Comparison of ENCODE assay signal across 15 cellular contexts in genomic region chr3:62797129-62797528, GRCh38.
DNase-seq lines count a peak whose midpoint lies in the region; ATAC-seq and TF ChIP-seq lines count a peak whose summit lies in the region.
"Had no signal": no experiment of that assay in that cellular context is flagged by ENCODE, and none has a peak within 500 bp of the region (broad histone marks: within the 10 kb centered on the region; RNA-seq: fewer than 3 reads in every experiment).

No MANE protein-coding gene starts in this region.

- POLR2A ChIA-PET in OCI-LY7 (lab: Charles Lee) = interaction anchor here (0.7 to 31.6 kb wide), 13 partner anchors 8 to 295 kb away, joined by 3 to 961 read pairs (median 5); no protein-coding TSS in a partner anchor
- POLR2A ChIA-PET in SK-N-SH (lab: Yijun Ruan, JAX) = no interaction called here

- H3K4me1 ChIP-seq in Karpas-422 (ENCODE audit: low read length) (peaks cover 29% of the 10 kb centered on the region), OCI-LY7 (ENCODE audit: insufficient read depth, low read length, poor library complexity, severe bottlenecking) (peaks cover 96% of the 10 kb centered on the region), iPS-18a (ENCODE audit: control insufficient read depth, low read depth, low read length) (peaks cover 8% of the 10 kb centered on the region), trophoblast cell (ENCODE audit: control insufficient read depth in 1 of 2, insufficient read depth in 2 of 2, low read length in 2 of 2) (no peaks in the 10 kb centered on the region), SK-N-SH (ENCODE audit: control insufficient read depth in 1 of 2, insufficient read depth in 2 of 2, low read depth in 1 of 2, low read length in 1 of 2) (no peaks in the 10 kb centered on the region)

- no TSS peak for BruUV-seq in OCI-LY7 (replicated peaks; lab: Mats Ljungman, UMichigan)

- no CpG with 5 or more reads among the region's 3 CpGs for WGBS in trophoblast cell (ENCODE audit: extremely low coverage, insufficient coverage, insufficient read length)
- 35% methylated on average over 3 of the region's 3 CpGs for WGBS in SK-N-SH (ENCODE audit: low lambda C conversion rate)

- ATAC-seq in GM18517 (IDR thresholded peaks at IDR 0.05; ENCODE audit: unreplicated experiment) = no peak
- ATAC-seq: GM12878 had no signal

- TF ChIP-seq RAD21 in SK-N-SH (IDR thresholded peaks at IDR 0.05; ENCODE audit: low read length) = no peak

- TF ChIP-seq CTCF in OCI-LY7 (conservative IDR thresholded peaks at IDR 0.05; ENCODE audit: low read length) (no peak), SK-N-SH (IDR thresholded peaks at IDR 0.05) (no peak)

- H4K8ac ChIP-seq in trophoblast cell (ENCODE audit: low read depth, low read length) = no peak overlapping the region

- H3K4ac ChIP-seq in trophoblast cell (ENCODE audit: low read depth, low read length) = no peak overlapping the region

- no peaks in the 10 kb centered on the region for H3K27me3 ChIP-seq in Karpas-422 (ENCODE audit: low read length)
- H3K27me3 ChIP-seq in iPS-18a (ENCODE audit: control insufficient read depth, insufficient read depth, low read length) = no peaks in the 10 kb centered on the region
- no peaks in the 10 kb centered on the region for H3K27me3 ChIP-seq in trophoblast cell (ENCODE audit: insufficient read depth, low read length)
- H3K27me3 ChIP-seq in SK-N-SH (ENCODE audit: insufficient read depth) = no peaks in the 10 kb centered on the region

- CTCF ChIA-PET in OCI-LY7 (lab: Charles Lee; ENCODE audit: unreplicated experiment) = interaction anchor here (0.7 kb wide), 1 partner anchor 24 kb away, joined by 3 read pairs; no protein-coding TSS in a partner anchor
- CTCF ChIA-PET in SK-N-SH (lab: Yijun Ruan, JAX) = no interaction called here

- H3K9me3 Mint-ChIP-seq in activated T-cell treated with anti-CD3 and anti-CD28 coated beads, Interleukin-2, amount 50 U/mL, for 24 hours = no peaks in the 10 kb centered on the region
- H3K9me3 Mint-ChIP-seq: CD4-positive, alpha-beta T cell had no signal

- H3K27ac ChIP-seq in Karpas-422 (ENCODE audit: low read length) = peak overlapping the region; percentile 66; the same call in 1 of the 2 replicates
- H3K27ac ChIP-seq in OCI-LY7 (ENCODE audit: low read depth, low read length, poor library complexity, severe bottlenecking) = peak overlapping the region; percentile 88
- H3K27ac ChIP-seq in iPS-18a (ENCODE audit: low read length) = no peak overlapping the region
- no peak overlapping the region for H3K27ac ChIP-seq in trophoblast cell (ENCODE audit: low read depth, low read length)
- H3K27ac ChIP-seq in SK-N-SH (ENCODE audit: low read depth in 2 of 2, low read length in 1 of 2) = no peak overlapping the region

- H3K4me1 Mint-ChIP-seq in activated T-cell treated with anti-CD3 and anti-CD28 coated beads, Interleukin-2, amount 50 U/mL, for 24 hours (ENCODE audit: low read depth) = no peaks in the 10 kb centered on the region
- H3K4me1 Mint-ChIP-seq: B cell had no signal

- H3K4me3 ChIP-seq in Karpas-422 (ENCODE audit: low read length) (no peak overlapping the region), OCI-LY7 (ENCODE audit: low read depth, low read length, poor library complexity, severe bottlenecking) (no peak overlapping the region), iPS-18a (ENCODE audit: low read length) (no peak overlapping the region), trophoblast cell (ENCODE audit: low read depth, low read length) (no peak overlapping the region), SK-N-SH (ENCODE audit: low read depth in 2 of 2, low read length in 1 of 2) (no peak overlapping the region)
- H3K4me3 ChIP-seq: GM12878 had no signal

- intact Hi-C loops in OCI-LY7 (cut with micrococcal nuclease; ENCODE audit: unreplicated experiment) = loop anchor here (2.0 kb wide), 2 partner anchors 74 to 76 kb away; no protein-coding TSS in a partner anchor

- no peak overlapping the region for H2BK5ac ChIP-seq in trophoblast cell (ENCODE audit: low read depth, low read length, poor library complexity)

- H4K20me1 ChIP-seq in Karpas-422 (ENCODE audit: insufficient read depth, low read depth, low read length) (no peaks in the 10 kb centered on the region), OCI-LY7 (ENCODE audit: insufficient read depth, low read length) (no peaks in the 10 kb centered on the region), SK-N-SH (ENCODE audit: insufficient read depth) (no peaks in the 10 kb centered on the region)

- H4K91ac ChIP-seq in trophoblast cell (ENCODE audit: low read depth, low read length) = no peak overlapping the region

- no peak overlapping the region for H2BK120ac ChIP-seq in trophoblast cell (ENCODE audit: insufficient read depth, low read length, poor library complexity)

- H3K36me3 ChIP-seq in Karpas-422 (ENCODE audit: insufficient read depth, low read length) (no peaks in the 10 kb centered on the region), OCI-LY7 (ENCODE audit: insufficient read depth, low read length) (0 out of 2 replicates have a peak, but pooled peaks cover 8% of the 10 kb centered on the region), iPS-18a (ENCODE audit: control insufficient read depth, low read depth, low read length) (no peaks in the 10 kb centered on the region), trophoblast cell (ENCODE audit: control insufficient read depth in 1 of 2, insufficient read depth in 2 of 2, low read length in 2 of 2) (no peaks in the 10 kb centered on the region), SK-N-SH (replicated peaks in 1 of 2; ENCODE audit: control insufficient read depth in 1 of 2, insufficient read depth in 2 of 2, low read length in 1 of 2) (no peaks in the 10 kb centered on the region)

- no peak overlapping the region for H3K14ac ChIP-seq in trophoblast cell (ENCODE audit: low read length)

- H3K27ac Mint-ChIP-seq in activated T-cell treated with anti-CD3 and anti-CD28 coated beads, Interleukin-2, amount 50 U/mL, for 24 hours = no peak overlapping the region
- H3K27ac Mint-ChIP-seq: B cell; CD4-positive, alpha-beta T cell; HFFc6 had no signal

- no peak overlapping the region for H2AFZ ChIP-seq in Karpas-422 (ENCODE audit: low read length)
- peak overlapping the region; percentile 67; the same call in 1 of the 2 replicates for H2AFZ ChIP-seq in OCI-LY7 (ENCODE audit: low read length)
- no peak overlapping the region for H2AFZ ChIP-seq in trophoblast cell (ENCODE audit: insufficient read depth, low read length, poor library complexity)
- no peak overlapping the region for H2AFZ ChIP-seq in SK-N-SH (ENCODE audit: low read depth)

- no peak overlapping the region for H4K12ac ChIP-seq in trophoblast cell (ENCODE audit: low read depth, low read length)

- no peaks in the 10 kb centered on the region for H3K9me3 ChIP-seq in Karpas-422 (ENCODE audit: low read length)
- H3K9me3 ChIP-seq in OCI-LY7 (ENCODE audit: low read length) = no peaks in the 10 kb centered on the region; the same call in 1 of the 2 replicates
- H3K9me3 ChIP-seq in iPS-18a (ENCODE audit: control insufficient read depth, low read depth, low read length) = no peaks in the 10 kb centered on the region
- no peaks in the 10 kb centered on the region for H3K9me3 ChIP-seq in trophoblast cell (ENCODE audit: insufficient read depth, low read depth, low read length)
- H3K9me3 ChIP-seq in SK-N-SH = no peaks in the 10 kb centered on the region

- H3K79me1 ChIP-seq in trophoblast cell (ENCODE audit: low read length) = no peaks in the 10 kb centered on the region

- H3K9ac ChIP-seq in Karpas-422 (ENCODE audit: low read length) = no peak overlapping the region; the same call in 1 of the 2 replicates
- peak overlapping the region; percentile 25 for H3K9ac ChIP-seq in iPS-18a (ENCODE audit: low read length)
- no peak overlapping the region for H3K9ac ChIP-seq in trophoblast cell (ENCODE audit: low read length)
- no peak overlapping the region for H3K9ac ChIP-seq in SK-N-SH

- no peak for TF ChIP-seq EP300 in SK-N-SH (IDR thresholded peaks at IDR 0.05; ENCODE audit: borderline replicate concordance in 1 of 2, low read depth in 1 of 2, low read length in 1 of 2)

- no peaks in the 10 kb centered on the region for H3K27me3 Mint-ChIP-seq in activated T-cell treated with anti-CD3 and anti-CD28 coated beads, Interleukin-2, amount 50 U/mL, for 24 hours
- H3K27me3 Mint-ChIP-seq: B cell; CD4-positive, alpha-beta T cell had no signal

- no peaks in the 10 kb centered on the region for H3K36me3 Mint-ChIP-seq in activated T-cell treated with anti-CD3 and anti-CD28 coated beads, Interleukin-2, amount 50 U/mL, for 24 hours (ENCODE audit: low read depth)

- peak overlapping the region; percentile 22 for H3K4me2 ChIP-seq in Karpas-422 (ENCODE audit: low read depth, low read length, poor library complexity, severe bottlenecking)
- H3K4me2 ChIP-seq in OCI-LY7 (ENCODE audit: low read length) = peak overlapping the region; percentile 49
- no peak overlapping the region for H3K4me2 ChIP-seq in trophoblast cell (ENCODE audit: low read length)
- H3K4me2 ChIP-seq in SK-N-SH = no peak overlapping the region

- DNase-seq in Karpas-422 (no peak), OCI-LY7 (ENCODE audit: low spot score) (no peak), trophoblast cell (no peak), SK-N-SH (no peak)
- no peak for DNase-seq in activated T-cell treated with anti-CD3 and anti-CD28 coated beads, Interleukin-2, amount 50 U/mL, for 24 hours
- DNase-seq: C1 segment of cervical spinal cord; Calu3; CD4-positive, alpha-beta T cell; DMS 273 treated with DMSO at 0.1 percent for 48 hours; HCEC 1CT; HFFc6 had no signal

- H2BK12ac ChIP-seq in trophoblast cell (ENCODE audit: low read length) = no peak overlapping the region

- peaks cover 4% of the 10 kb centered on the region for H3F3A ChIP-seq in SK-N-SH (replicated peaks; ENCODE audit: insufficient read depth)

- no peak overlapping the region for H3K4me3 Mint-ChIP-seq in activated T-cell treated with anti-CD3 and anti-CD28 coated beads, Interleukin-2, amount 50 U/mL, for 24 hours
- H3K4me3 Mint-ChIP-seq: B cell; CD4-positive, alpha-beta T cell; HFFc6 had no signal

- no peak overlapping the region for H3K23ac ChIP-seq in trophoblast cell (ENCODE audit: low read length)

- H2AK5ac ChIP-seq in trophoblast cell (ENCODE audit: low read length) = no peak overlapping the region

- no peak overlapping the region for H3K18ac ChIP-seq in trophoblast cell (ENCODE audit: low read length)

- H3K79me2 ChIP-seq in Karpas-422 (ENCODE audit: low read length) (no peaks in the 10 kb centered on the region), OCI-LY7 (ENCODE audit: insufficient read depth, low read depth, low read length) (no peaks in the 10 kb centered on the region; the same call in 1 of the 2 replicates), trophoblast cell (ENCODE audit: control insufficient read depth, insufficient read depth, low read length, poor library complexity) (no peaks in the 10 kb centered on the region), SK-N-SH (ENCODE audit: insufficient read depth) (no peaks in the 10 kb centered on the region)

- H3K9me2 ChIP-seq in Karpas-422 (replicated peaks; ENCODE audit: insufficient read depth, low read length) (no peaks in the 10 kb centered on the region), OCI-LY7 (ENCODE audit: insufficient read depth, low read length) (no peaks in the 10 kb centered on the region), SK-N-SH (no peaks in the 10 kb centered on the region)

TF ChIP-seq in SK-N-SH, 30 proteins besides CTCF, POLR2A, EP300 and RAD21 (continues in another document):
- no peak for TF ChIP-seq SIN3A (IDR thresholded peaks at IDR 0.05; ENCODE audit: borderline replicate concordance, low read depth, low read length)
- no peak for TF ChIP-seq RXRA (IDR thresholded peaks at IDR 0.05; ENCODE audit: borderline replicate concordance, low read depth)

Comparison
In these comparisons a context has a peak if more than half of its experiments do, and no peak if none do; other contexts are left out.
1. H3K27ac ChIP-seq: peak in Karpas-422 (single experiment) and OCI-LY7 (single experiment); none in iPS-18a (single experiment), trophoblast cell (single experiment) and SK-N-SH (0 of 2).
2. H3K4me2 ChIP-seq: peak in Karpas-422 (single experiment) and OCI-LY7 (single experiment); none in trophoblast cell (single experiment) and SK-N-SH (single experiment).